ENCODE assay signal across 8 cellular contexts in the genomic region with DNA sequence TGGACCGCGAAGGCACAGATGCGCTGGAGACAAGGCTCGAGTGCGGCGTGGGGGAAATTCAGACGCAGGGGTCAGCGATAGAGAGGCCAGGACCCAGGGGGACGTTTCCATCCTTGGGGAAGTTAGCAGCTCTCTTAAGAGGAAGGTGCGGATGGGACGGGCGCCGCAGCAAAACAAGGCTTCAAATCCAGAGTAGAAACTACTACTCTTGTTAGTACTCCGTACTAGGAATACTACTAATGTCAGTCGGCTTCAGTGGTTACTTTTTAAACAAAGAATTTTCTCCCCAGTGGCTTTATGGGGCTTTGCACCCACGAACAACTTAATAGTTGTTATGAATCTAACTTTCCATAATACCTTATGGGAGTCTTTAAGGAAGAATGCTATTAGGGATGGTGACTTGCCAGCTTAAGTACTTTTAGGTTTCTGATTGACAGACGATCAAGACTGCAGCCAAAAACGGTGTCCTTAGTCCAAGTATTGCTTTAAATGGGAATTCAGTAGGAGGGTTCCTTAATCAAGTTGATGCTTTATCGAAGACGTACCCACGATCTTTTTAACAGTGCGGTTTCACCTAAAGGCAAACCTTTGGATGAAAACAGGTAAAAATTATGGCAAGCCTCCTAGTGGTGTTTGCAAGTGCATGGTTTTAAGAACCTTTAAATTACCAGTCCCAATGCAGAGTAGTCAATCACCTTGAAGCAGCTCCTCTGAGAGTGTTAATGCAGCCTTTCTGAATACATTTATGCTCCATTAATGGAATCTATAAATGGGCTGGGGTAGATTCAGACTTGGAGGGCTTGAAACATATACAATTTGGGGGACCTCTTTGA. TPM values are rescaled to one million over a fixed set of nuclear protein-coding genes. Genes with fewer than 3 reads are reported as not detected.
DNase-seq lines count a peak whose midpoint lies in the region; ATAC-seq, FAIRE-seq and TF ChIP-seq lines count a peak whose summit lies in the region.

No MANE protein-coding gene starts in this region.

- H3K79me2 ChIP-seq in K562 (ENCODE audit: control insufficient read depth, insufficient read depth, low read length): peaks cover 57% of the 10 kb centered on the region

- H3K4me3 ChIP-seq in heart left ventricle (peak overlapping the region; percentile 71 to 98 (median 91)), K562 (peak overlapping the region; percentile 87)

- H3K36me3 ChIP-seq in heart left ventricle (peaks cover 0 to 4% (median 0%) of the 10 kb centered on the region in 9 donors), K562 (ENCODE audit: control insufficient read depth, insufficient read depth, low read length) (peaks cover 15% of the 10 kb centered on the region)

- WGBS in heart left ventricle, 4 donors: 8 to 12% (median 10%) methylated on average over 22 of the region's 22 CpGs
- 3% methylated on average over 22 of the region's 22 CpGs for WGBS in K562 (ENCODE audit: insufficient coverage, low coverage, missing lambda C conversion rate)

- peaks cover 0 to 37% (median 21%) of the 10 kb centered on the region in 12 donors for H3K4me1 ChIP-seq in heart left ventricle
- peaks cover 9 to 14% of the 10 kb centered on the region in 2 experiments; a peak in 3 of 5 replicates for H3K4me1 ChIP-seq in K562 (replicated peaks in 1 of 2; ENCODE audit: control insufficient read depth in 2 of 2, insufficient read depth in 2 of 2, low read length in 2 of 2)

- no peak for DNase-seq in heart left ventricle
- no peak for DNase-seq in cardiac septum (ENCODE audit: low spot score)
- peak; percentile 26 to 33 for DNase-seq in NCI-H446 (lab: John Stamatoyannopoulos, UW)
- DNase-seq in K562 (ENCODE audit: extremely low read depth in 1 of 4, low spot score in 3 of 4): no peak
- DNase-seq in substantia nigra (lab: John Stamatoyannopoulos, UW): peak in 1 of 49 donors; percentile 20
- DNase-seq in ecto neural progenitor cell (ENCODE audit: low spot score): no peak

- H3K9me3 ChIP-seq in heart left ventricle: no peaks in the 10 kb centered on the region
- H3K9me3 ChIP-seq in K562 (replicated peaks; ENCODE audit: control insufficient read depth, insufficient read depth, low read depth, low read length): no peaks in the 10 kb centered on the region

- CTCF ChIA-PET in K562 (lab: Yijun Ruan, JAX; ENCODE audit: low intra/inter-chr PET ratio): interaction anchor here (0.5 to 2.6 kb wide), 3 partner anchors 27 to 60 kb away, joined by 3 to 17 read pairs (median 3); no protein-coding TSS in a partner anchor

- peak; percentile 76 for FAIRE-seq in K562 (lab: Jason Lieb, UNC)

- TF ChIP-seq EP300 in K562 (IDR thresholded peaks at IDR 0.05; ENCODE audit: low read length): no peak

- peak overlapping the region; percentile 97 to 98 for H3K9ac ChIP-seq in K562 (ENCODE audit: insufficient read depth in 1 of 2, low read depth in 2 of 2, low read length in 2 of 2)

- intact Hi-C loops in heart left ventricle (cut with DNase I): loop anchor here in 9 of 10 donors (1.0 to 10.0 kb wide), 6 partner anchors 17 to 310 kb away; no protein-coding TSS in a partner anchor
- intact Hi-C loops in cardiac septum (cut with DNase I): loop anchor here (1.0 to 2.0 kb wide), 2 partner anchors 17 to 58 kb away; no protein-coding TSS in a partner anchor
- intact Hi-C loops in K562 (cut with micrococcal nuclease): loop anchor here (1.0 to 10.0 kb wide), 2 partner anchors 57 to 190 kb away; no protein-coding TSS in a partner anchor

- in situ Hi-C loops in K562 (cut with MboI): loop anchor here (10.0 kb wide), 1 partner anchor 60 kb away; no protein-coding TSS in a partner anchor

- peak overlapping the region; percentile 95 for H3K4me2 ChIP-seq in K562 (ENCODE audit: insufficient read depth, low read length)

- H4K20me1 ChIP-seq in K562 (replicated peaks; ENCODE audit: control insufficient read depth, insufficient read depth, low read length): peaks cover 17% of the 10 kb centered on the region

- H3K27me3 ChIP-seq in heart left ventricle (no peaks in the 10 kb centered on the region), K562 (ENCODE audit: control insufficient read depth in 2 of 2, insufficient read depth in 2 of 2, low read length in 2 of 2) (no peaks in the 10 kb centered on the region), layer of hippocampus (ENCODE audit: control insufficient read depth, insufficient read depth, low read length) (no peaks in the 10 kb centered on the region)

- no TSS peak for BruUV-seq in K562 (replicated peaks; lab: Mats Ljungman, UMichigan)

- no peaks in the 10 kb centered on the region for H3K9me1 ChIP-seq in K562 (ENCODE audit: control insufficient read depth, insufficient read depth, low read length)

- POLR2A ChIA-PET in K562 (lab: Yijun Ruan, JAX): interaction anchor here (0.7 to 2.5 kb wide), 4 partner anchors 9 to 30 kb away, joined by 3 to 14 read pairs (median 3); no protein-coding TSS in a partner anchor

- peak overlapping the region; percentile 98 for H2AFZ ChIP-seq in K562 (ENCODE audit: low read depth, low read length)

- H3K27ac ChIP-seq in heart left ventricle (peak overlapping the region; percentile 88 to 99 (median 93)), K562 (ENCODE audit: extremely low read depth, low read depth, low read length) (peak overlapping the region; percentile 97), layer of hippocampus (ENCODE audit: low read depth, low read length) (peak overlapping the region; percentile 85), substantia nigra (ENCODE audit: low read depth, low read length, poor library complexity, severe bottlenecking) (peak overlapping the region; percentile 38)

- TF ChIP-seq CTCF in heart left ventricle (IDR thresholded peaks at IDR 0.05) (peak in 3 of 12 donors; percentile 1 to 93 (median 19)), K562 (IDR thresholded peaks at IDR 0.05 in 2 of 3, conservative IDR thresholded peaks at IDR 0.05 in 1 of 3; ENCODE audit: insufficient read depth in 2 of 3, low read depth in 1 of 3, low read length in 3 of 3) (peak in 2 of 3 experiments; percentile 7 to 14; a peak in 2 of 6 replicates)

- ATAC-seq in heart left ventricle (peak in 3 of 4 donors; percentile 1 to 3 (median 1)), HG02642 (IDR thresholded peaks at IDR 0.05; ENCODE audit: poor library complexity, unreplicated experiment) (peak; percentile 6), K562 (no peak)

- TF ChIP-seq POLR2A in heart left ventricle (IDR thresholded peaks at IDR 0.05): no peak
- TF ChIP-seq POLR2A in K562 (conservative IDR thresholded peaks at IDR 0.05): no peak

- TF ChIP-seq RAD21 in K562 (CRISPR knock-in tag; conservative IDR thresholded peaks at IDR 0.05 in 1 of 2, IDR thresholded peaks at IDR 0.05 in 1 of 2): no peak

TF ChIP-seq in K562, 482 proteins besides CTCF, POLR2A, EP300 and RAD21 (continues in another document):
- no peak for TF ChIP-seq NR2C1 (IDR thresholded peaks at IDR 0.05)
- no peak for TF ChIP-seq NR2C1 (tag; IDR thresholded peaks at IDR 0.05)

RNA-seq across cellular contexts. Expression of gene IDE, which starts 0.9 kb away (rescaled TPM):
- total RNA-seq in heart left ventricle (10 to 100 TPM; 24.6 to 51.3 (median 47.0) TPM), cardiac septum (44.4 TPM), K562 (2014; rRNA removed) (20.1 and 20.4 TPM in 2 replicates), K562 (2014; rRNA removed; fragmentation: Illumina TruSeq; extraction: Trizol) (43.2 and 54.5 TPM in 2 replicates), K562 (2015; rRNA removed; fragmentation: Illumina TruSeq; extraction: Trizol) (41.0 and 41.3 TPM in 2 replicates), K562 (2021) (50.6 and 51.3 TPM in 2 replicates)
- polyA plus RNA-seq in heart left ventricle (10 to 100 TPM; 11.7 to 14.9 TPM), K562 (2011; rRNA removed) (35.9 and 41.0 TPM in 2 replicates), K562 (2014; fragmentation: Illumina TruSeq; extraction: Trizol) (26.7 and 33.2 TPM in 2 replicates), K562 (2014; fragmentation: Nextera tagmentation; extraction: Ambion mirVana) (10 to 100 TPM; 10.2 to 19.5 TPM), K562 (2014; rRNA removed) (17.3 and 17.5 TPM in 2 replicates)
- total RNA-seq in K562 (2011; cell fraction: chromatin; rRNA removed; ENCODE audit: low replicate concordance): 50.5 and 136 TPM in 2 replicates
- total RNA-seq in K562 (2011; cell fraction: nucleolus; rRNA removed): 18.2 and 28.7 TPM in 2 replicates
- 50.9 and 77.5 TPM in 2 replicates for total RNA-seq in K562 (2011; cell fraction: nucleoplasm; rRNA removed)
- polyA plus RNA-seq in K562 (2011; cell fraction: cytosol; rRNA removed): 10.6 and 13.3 TPM in 2 replicates
- 48.0 and 63.1 TPM in 2 replicates for polyA plus RNA-seq in K562 (2011; cell fraction: nucleus; rRNA removed)
- polyA plus RNA-seq in K562 (2012): 18.3 and 23.1 TPM in 2 replicates
- polyA minus RNA-seq in K562 (2011; rRNA and poly(A)+ RNA removed): 80.0 and 103 TPM in 2 replicates
- polyA minus RNA-seq in K562 (2011; cell fraction: cytosol; rRNA and poly(A)+ RNA removed): 21.6 and 40.6 TPM in 2 replicates
- polyA minus RNA-seq in K562 (2011; cell fraction: nucleus; rRNA and poly(A)+ RNA removed): 20.3 and 33.0 TPM in 2 replicates

RNA-seq across cellular contexts. Expression of gene KIF11, which starts 18.2 kb away (rescaled TPM):
- total RNA-seq in heart left ventricle (1 to 10 TPM in 3 of 9 donors, under 1 TPM in 6; 0.13 to 7.0 (median 0.76) TPM), cardiac septum (0.59 TPM), K562 (2014; rRNA removed) (23.3 and 23.9 TPM in 2 replicates), K562 (2014; rRNA removed; fragmentation: Illumina TruSeq; extraction: Trizol) (53.5 and 60.1 TPM in 2 replicates), K562 (2015; rRNA removed; fragmentation: Illumina TruSeq; extraction: Trizol) (49.6 and 54.4 TPM in 2 replicates), K562 (2021) (30.1 and 33.0 TPM in 2 replicates)
- polyA plus RNA-seq in heart left ventricle (under 1 TPM; 0.11 to 0.29 TPM), K562 (2011; rRNA removed) (16.2 and 29.2 TPM in 2 replicates), K562 (2014; fragmentation: Illumina TruSeq; extraction: Trizol) (34.1 and 38.9 TPM in 2 replicates), K562 (2014; fragmentation: Nextera tagmentation; extraction: Ambion mirVana) (10 to 100 TPM; 11.3 to 12.3 TPM), K562 (2014; rRNA removed) (20.7 and 21.6 TPM in 2 replicates)
- total RNA-seq in K562 (2011; cell fraction: chromatin; rRNA removed; ENCODE audit: low replicate concordance): 11.9 and 44.3 TPM in 2 replicates
- total RNA-seq in K562 (2011; cell fraction: nucleolus; rRNA removed): 5.8 and 7.9 TPM in 2 replicates
- total RNA-seq in K562 (2011; cell fraction: nucleoplasm; rRNA removed): 13.7 and 14.2 TPM in 2 replicates
- polyA plus RNA-seq in K562 (2011; cell fraction: cytosol; rRNA removed): 3.6 and 9.6 TPM in 2 replicates
- polyA plus RNA-seq in K562 (2011; cell fraction: nucleus; rRNA removed): 4.8 and 7.8 TPM in 2 replicates
- polyA plus RNA-seq in K562 (2012): 26.4 and 26.7 TPM in 2 replicates
- 40.6 and 49.6 TPM in 2 replicates for polyA minus RNA-seq in K562 (2011; rRNA and poly(A)+ RNA removed)
- 17.8 and 20.9 TPM in 2 replicates for polyA minus RNA-seq in K562 (2011; cell fraction: cytosol; rRNA and poly(A)+ RNA removed)
- 5.4 and 14.1 TPM in 2 replicates for polyA minus RNA-seq in K562 (2011; cell fraction: nucleus; rRNA and poly(A)+ RNA removed)

Comparison
In these comparisons a context has a peak if more than half of its experiments do, and no peak if none do; other contexts are left out.
1. DNase-seq: peak in NCI-H446 (2 of 2); none in heart left ventricle (0 of 5), cardiac septum (single experiment), K562 (0 of 4) and ecto neural progenitor cell (single experiment).
2. H3K27ac ChIP-seq: peak in every context shown above with its lines; median percentile 97 in K562; 93 in heart left ventricle; 85 in layer of hippocampus; 38 in substantia nigra.